Comparison of ENCODE assay signal across 19 cellular contexts in the genomic region with DNA sequence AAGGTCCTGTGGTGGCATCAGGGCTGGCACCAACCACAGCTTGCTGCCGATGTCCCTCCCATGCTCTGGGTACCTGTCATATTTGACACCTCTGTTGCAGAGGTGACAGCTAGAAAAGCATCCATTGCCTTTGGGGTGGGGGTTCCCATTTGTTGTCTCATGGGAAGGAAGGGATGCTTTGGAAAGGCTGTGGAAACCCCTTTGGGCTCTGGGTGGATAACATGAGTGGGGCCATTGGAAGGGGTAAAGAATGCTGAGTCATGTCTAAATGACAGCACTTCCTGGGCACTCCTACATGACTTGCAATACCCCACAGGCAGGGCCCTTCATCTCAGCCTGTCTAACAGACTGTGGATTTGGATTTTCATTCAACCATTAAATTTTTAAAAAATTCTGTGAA. TPM values are rescaled to one million over a fixed set of nuclear protein-coding genes. Genes with fewer than 3 reads are reported as not detected.
DNase-seq lines count a peak whose midpoint lies in the region; TF ChIP-seq lines count a peak whose summit lies in the region.
"Had no signal": no experiment of that assay in that cellular context is flagged by ENCODE, and none has a peak within 500 bp of the region (broad histone marks: within the 10 kb centered on the region; RNA-seq: fewer than 3 reads in every experiment).

No MANE protein-coding gene starts in this region.

- H3K27ac ChIP-seq in HEK293 (ENCODE audit: extremely low read depth, low read depth, low read length) = no peak overlapping the region
- H3K27ac ChIP-seq in GM23248 = no peak overlapping the region
- H3K27ac ChIP-seq: gastrocnemius medialis, RWPE1, thyroid gland had no signal

- H3K27me3 ChIP-seq in GM23248 (replicated peaks; ENCODE audit: insufficient read depth) = no peaks in the 10 kb centered on the region
- H3K27me3 ChIP-seq: gastrocnemius medialis, thyroid gland had no signal

- H4K20me1 ChIP-seq in GM23248 (ENCODE audit: insufficient read depth) = peaks cover 27% of the 10 kb centered on the region; the same call in 1 of the 2 replicates

- no peak overlapping the region for H2AFZ ChIP-seq in GM23248

- in situ Hi-C loops in GM23248 (cut with MboI) = no loop called here

- H3K4me3 ChIP-seq in HEK293 (ENCODE audit: low read depth, low read length) (no peak overlapping the region), epithelial cell of esophagus (ENCODE audit: low read length) (no peak overlapping the region), GM23248 (no peak overlapping the region)
- H3K4me3 ChIP-seq: gastrocnemius medialis, thyroid gland had no signal

- H3K27me3 Mint-ChIP-seq in activated naive CD4-positive, alpha-beta T cell treated with anti-CD3 and anti-CD28 coated beads for 36 hours (ENCODE audit: low read depth) = peaks cover 3% of the 10 kb centered on the region
- H3K27me3 Mint-ChIP-seq: activated naive CD4-positive, alpha-beta T cell treated with anti-CD3 and anti-CD28 coated beads, Interleukin-2, amount 50 U/mL, for 24 hours; progenitor cell of endocrine pancreas had no signal

- intact Hi-C loops in posterior vena cava (cut with DNase I) = no loop called here
- intact Hi-C loops in activated naive CD4-positive, alpha-beta T cell treated with anti-CD3 and anti-CD28 coated beads for 36 hours (cut with micrococcal nuclease) = no loop called here

- H3K9me3 Mint-ChIP-seq in activated naive CD4-positive, alpha-beta T cell treated with anti-CD3 and anti-CD28 coated beads for 36 hours = no peaks in the 10 kb centered on the region
- H3K9me3 Mint-ChIP-seq: activated naive CD4-positive, alpha-beta T cell treated with anti-CD3 and anti-CD28 coated beads, Interleukin-2, amount 50 U/mL, for 24 hours had no signal

- CTCF ChIA-PET in HEK293 (lab: Yijun Ruan, JAX) = interaction anchor here (0.6 to 0.7 kb wide), 2 partner anchors 15 to 281 kb away, joined by 3 to 4 read pairs; no protein-coding TSS in a partner anchor
- CTCF ChIA-PET in activated naive CD4-positive, alpha-beta T cell treated with anti-CD3 and anti-CD28 coated beads for 36 hours (lab: Charles Lee) = no interaction called here

- POLR2A ChIA-PET in HEK293 (lab: Yijun Ruan, JAX) = no interaction called here

- DNase-seq in RKO (ENCODE audit: low spot score) (peak; percentile 14), epithelial cell of esophagus (ENCODE audit: low read depth) (peak; percentile 52), posterior vena cava (ENCODE audit: low spot score) (peak; percentile 24), GM23248 (no peak)
- no peak for DNase-seq in activated naive CD4-positive, alpha-beta T cell treated with anti-CD3 and anti-CD28 coated beads for 36 hours
- no peak for DNase-seq in stimulated activated CD4-positive, alpha-beta T cell treated with anti-CD3 and anti-CD28 coated beads, Interleukin-2, amount 100 ng/mL, for 48 hours
- DNase-seq: activated CD4-positive, alpha-beta T cell treated with anti-CD3 and anti-CD28 coated beads for 1 hour; DMS79; gastrocnemius medialis; hypothalamus; NCI-H526; stimulated activated CD4-positive, alpha-beta T cell treated with anti-CD3 and anti-CD28 coated beads, Interleukin-1b, Interleukin-23, amount 100 ng/mL, for 48 hours; stimulated activated naive B cell treated with anti-CD40 and anti-IgM and Interleukin-4, amounts not matched to agents 10 μg/mL and 1 μg/mL and 100 μg/mL, for 72 hours; T-helper 9 cell; thyroid gland had no signal

- WGBS in GM23248 (ENCODE audit: low coverage in 1 of 2, low lambda C conversion rate in 2 of 2, missing lambda C conversion rate in 2 of 2), 2 experiments = 92 to 94% methylated on average over 1 of the region's 1 CpG

- no peak overlapping the region for H3K4me3 Mint-ChIP-seq in activated naive CD4-positive, alpha-beta T cell treated with anti-CD3 and anti-CD28 coated beads for 36 hours
- H3K4me3 Mint-ChIP-seq: activated naive CD4-positive, alpha-beta T cell treated with anti-CD3 and anti-CD28 coated beads, Interleukin-2, amount 50 U/mL, for 24 hours; stimulated activated naive B cell treated with anti-CD40 and anti-IgM and Interleukin-4, amounts not matched to agents 10 μg/mL and 1 μg/mL and 100 μg/mL, for 72 hours had no signal

- no peak overlapping the region for H3K27ac Mint-ChIP-seq in activated naive CD4-positive, alpha-beta T cell treated with anti-CD3 and anti-CD28 coated beads for 36 hours
- H3K27ac Mint-ChIP-seq: activated naive CD4-positive, alpha-beta T cell treated with anti-CD3 and anti-CD28 coated beads, Interleukin-2, amount 50 U/mL, for 24 hours; progenitor cell of endocrine pancreas; stimulated activated naive B cell treated with anti-CD40 and anti-IgM and Interleukin-4, amounts not matched to agents 10 μg/mL and 1 μg/mL and 100 μg/mL, for 72 hours had no signal

- no peaks in the 10 kb centered on the region for H3K4me1 Mint-ChIP-seq in activated naive CD4-positive, alpha-beta T cell treated with anti-CD3 and anti-CD28 coated beads for 36 hours (ENCODE audit: low read depth)
- H3K4me1 Mint-ChIP-seq: activated naive CD4-positive, alpha-beta T cell treated with anti-CD3 and anti-CD28 coated beads, Interleukin-2, amount 50 U/mL, for 24 hours had no signal

- no peak overlapping the region for H3K4me2 ChIP-seq in GM23248 (ENCODE audit: unreplicated experiment)

- peaks cover 18% of the 10 kb centered on the region for H3F3A ChIP-seq in GM23248 (ENCODE audit: insufficient read depth)

- H3K4me1 ChIP-seq in HEK293 (ENCODE audit: control insufficient read depth, insufficient read depth, low read length) = no peaks in the 10 kb centered on the region
- H3K4me1 ChIP-seq in GM23248 (ENCODE audit: insufficient read depth) = peaks cover 31% of the 10 kb centered on the region

- no peaks in the 10 kb centered on the region for H3K9me3 ChIP-seq in HEK293 (ENCODE audit: control insufficient read depth, insufficient read depth, low read depth, low read length)
- H3K9me3 ChIP-seq in GM23248 (ENCODE audit: low read depth) = no peaks in the 10 kb centered on the region
- H3K9me3 ChIP-seq: gastrocnemius medialis, thyroid gland had no signal

- H3K9ac ChIP-seq in GM23248 = no peak overlapping the region

- no peak for TF ChIP-seq CTCF in HEK293 (tag by site-specific recombination; IDR thresholded peaks at IDR 0.05)
- no peak for TF ChIP-seq CTCF in epithelial cell of esophagus (IDR thresholded peaks at IDR 0.05; ENCODE audit: insufficient read depth, low read depth, low read length, missing control alignments)

- H3K36me3 Mint-ChIP-seq in activated naive CD4-positive, alpha-beta T cell treated with anti-CD3 and anti-CD28 coated beads for 36 hours (ENCODE audit: low read depth) = no peaks in the 10 kb centered on the region
- H3K36me3 Mint-ChIP-seq: activated naive CD4-positive, alpha-beta T cell treated with anti-CD3 and anti-CD28 coated beads, Interleukin-2, amount 50 U/mL, for 24 hours had no signal

- H3K79me2 ChIP-seq in GM23248 (ENCODE audit: insufficient read depth) = peaks cover 98% of the 10 kb centered on the region

- no peaks in the 10 kb centered on the region for H3K36me3 ChIP-seq in HEK293 (ENCODE audit: control insufficient read depth in 2 of 2, insufficient read depth in 1 of 2, low read length in 2 of 2)
- H3K36me3 ChIP-seq in GM23248 (ENCODE audit: low read depth) = 0 out of 2 replicates have a peak, but pooled peaks cover 6% of the 10 kb centered on the region
- H3K36me3 ChIP-seq: gastrocnemius medialis, thyroid gland had no signal

- H3K9me2 ChIP-seq in GM23248 (ENCODE audit: insufficient read depth) = no peaks in the 10 kb centered on the region

TF ChIP-seq in HEK293, 187 proteins besides CTCF, POLR2A, EP300 and RAD21:
- no peak for TF ChIP-seq ZFP69B (tag by site-specific recombination; IDR thresholded peaks at IDR 0.05)
- TF ChIP-seq ZFP3 (tag by site-specific recombination; IDR thresholded peaks at IDR 0.05; ENCODE audit: low read depth) = peak; percentile 72; the same call in 1 of the 2 replicates
TF ChIP-seq in HEK293: peak in this region for 1.

RNA-seq across cellular contexts. Expression of gene CTIF, which starts 27.8 kb away (rescaled TPM):
- 100 to 1,000 TPM in 1 of 2 donors, 10 to 100 TPM in 1; 87.8 to 116 TPM for total RNA-seq in posterior vena cava
- 1 to 10 TPM; 3.6 to 4.1 TPM for total RNA-seq in activated naive CD4-positive, alpha-beta T cell treated with anti-CD3 and anti-CD28 coated beads for 36 hours
- total RNA-seq in GM23248 (2014; rRNA removed; shearing (Covaris generic)) = 46.8 and 49.2 TPM in 2 replicates
- 19.6 and 21.5 TPM in 2 replicates for polyA plus RNA-seq in GM23248 (2016; fragmentation: Nextera tagmentation; extraction: Ambion mirVana)

Comparison
In these comparisons a context has a peak if more than half of its experiments do, and no peak if none do; other contexts are left out.
1. DNase-seq: peak in RKO (single experiment), epithelial cell of esophagus (single experiment) and posterior vena cava (single experiment); none in activated naive CD4-positive, alpha-beta T cell treated with anti-CD3 and anti-CD28 coated beads for 36 hours (single experiment), GM23248 (single experiment) and stimulated activated CD4-positive, alpha-beta T cell treated with anti-CD3 and anti-CD28 coated beads, Interleukin-2, amount 100 ng/mL, for 48 hours (0 of 2).